Comparison of ENCODE assay signal across 1 cellular context in genomic region chr19:892243-892996, GRCh38.
TF ChIP-seq lines count a peak whose summit lies in the region.

No MANE protein-coding gene starts in this region.

TF ChIP-seq in HCT116, 20 proteins besides CTCF, POLR2A, EP300 and RAD21 (continued from another document):
- no peak for TF ChIP-seq REST (IDR thresholded peaks at IDR 0.05; ENCODE audit: low read depth)
- no peak for TF ChIP-seq EZH2phosphoT487 (IDR thresholded peaks at IDR 0.05; ENCODE audit: borderline replicate concordance)
- no peak for TF ChIP-seq MAX (IDR thresholded peaks at IDR 0.05)
- TF ChIP-seq EGR1 (IDR thresholded peaks at IDR 0.05; ENCODE audit: low read depth) = no peak
- TF ChIP-seq JUND (IDR thresholded peaks at IDR 0.05) = no peak
